Comparison of ENCODE assay signal across 9 cellular contexts in the genomic region with DNA sequence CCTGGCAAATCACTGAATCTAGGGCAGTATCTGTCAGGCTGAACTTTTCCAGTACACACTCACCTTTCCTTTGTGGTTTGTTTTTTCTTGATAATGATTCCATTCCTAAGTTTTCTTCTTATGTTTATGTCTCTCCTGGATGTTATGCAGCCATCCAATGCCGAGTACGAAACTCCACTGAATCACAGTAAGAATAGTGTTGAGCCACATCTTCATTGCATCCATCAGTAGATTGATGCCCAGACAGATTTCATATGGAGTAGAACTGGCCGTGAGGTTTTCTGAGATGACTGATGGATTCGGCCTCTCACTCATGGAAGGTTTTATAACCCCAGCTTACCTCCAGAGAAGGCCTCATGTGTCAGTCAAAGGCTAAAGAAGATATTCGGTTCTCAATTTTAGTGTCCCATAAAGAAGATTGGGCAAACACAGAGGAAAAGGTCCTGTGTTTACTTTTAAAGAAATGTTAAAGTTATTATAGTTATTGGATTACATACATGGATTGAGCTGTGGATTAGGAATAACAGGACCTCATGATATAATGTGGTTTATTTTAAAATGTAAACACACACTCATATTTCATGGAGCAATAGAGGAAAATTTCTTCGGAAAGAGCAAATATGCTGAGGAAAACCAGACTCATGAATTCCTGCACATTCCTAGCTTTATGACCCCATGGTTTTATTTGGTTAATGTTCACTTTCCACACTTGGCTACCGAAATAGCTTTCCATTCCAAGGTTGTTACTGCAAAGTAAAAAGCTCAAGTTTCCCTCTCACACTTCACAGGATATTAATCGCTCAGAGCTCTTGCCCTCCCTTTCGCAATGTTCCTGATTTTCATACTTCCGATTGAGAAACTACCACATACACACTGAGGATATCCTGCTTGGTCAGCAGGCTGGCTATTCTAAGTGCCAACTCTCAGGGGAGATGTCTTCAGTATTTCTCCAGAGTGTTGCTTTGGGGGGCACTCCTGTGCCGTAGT.
A peak's percentile ranks its signal among the peaks of the same experiment; 100 is the strongest.
DNase-seq lines count a peak whose midpoint lies in the region; ATAC-seq and TF ChIP-seq lines count a peak whose summit lies in the region.
"Had no signal": no experiment of that assay in that cellular context is flagged by ENCODE, and none has a peak within 500 bp of the region (broad histone marks: within the 10 kb centered on the region; RNA-seq: fewer than 3 reads in every experiment).

No MANE protein-coding gene starts in this region.

- POLR2A ChIA-PET in RWPE1 (lab: Yijun Ruan, JAX; ENCODE audit: low non-redundant PET) = no interaction called here

- no peak for ATAC-seq in HG02763 (IDR thresholded peaks at IDR 0.05; ENCODE audit: unreplicated experiment)

- no peak overlapping the region for H2AFZ ChIP-seq in parathyroid adenoma

- H4K20me1 ChIP-seq in BLaER1 treated with 17β-estradiol and CSF1 and Interleukin-3, amounts not matched to agents 10 nM and 100 nM = no peaks in the 10 kb centered on the region

- DNase-seq in RWPE1 (ENCODE audit: low spot score) (peak; percentile 68), fibroblast of the conjunctiva (ENCODE audit: low read depth) (peak; percentile 91), NCI-H524 (lab: John Stamatoyannopoulos, UW) (no peak), NCI-H2227 (lab: John Stamatoyannopoulos, UW; ENCODE audit: unreplicated experiment) (no peak)
- DNase-seq in stimulated activated CD4-positive, alpha-beta T cell treated with anti-CD3 and anti-CD28 coated beads, Interleukin-1b, Interleukin-23, amount 100 ng/mL, for 48 hours = no peak
- DNase-seq: WERI-Rb-1 had no signal

- H3K27ac ChIP-seq in BLaER1 treated with 17β-estradiol and CSF1 and Interleukin-3, amounts not matched to agents 10 nM and 100 nM = peak overlapping the region; percentile 71 to 96 (median 83)
- H3K27ac ChIP-seq in RWPE1 (no peak overlapping the region), parathyroid adenoma (peak overlapping the region; percentile 66)
- H3K27ac ChIP-seq: WERI-Rb-1 had no signal

- no peaks in the 10 kb centered on the region for H3K79me2 ChIP-seq in parathyroid adenoma

- H3K36me3 ChIP-seq in BLaER1 treated with 17β-estradiol and CSF1 and Interleukin-3, amounts not matched to agents 10 nM and 100 nM = peaks cover 0 to 40% (median 0%) of the 10 kb centered on the region in 11 experiments; a peak in 6 of 22 replicates
- no peaks in the 10 kb centered on the region for H3K36me3 ChIP-seq in parathyroid adenoma (ENCODE audit: control insufficient read depth, insufficient read depth, low read length)
- H3K36me3 ChIP-seq: WERI-Rb-1 had no signal

- H3K4me1 ChIP-seq in BLaER1 treated with 17β-estradiol and CSF1 and Interleukin-3, amounts not matched to agents 10 nM and 100 nM = peaks cover 55 to 99% (median 75%) of the 10 kb centered on the region in 10 experiments
- H3K4me1 ChIP-seq in parathyroid adenoma = no peaks in the 10 kb centered on the region

- H3K27me3 ChIP-seq in BLaER1 treated with 17β-estradiol and CSF1 and Interleukin-3, amounts not matched to agents 10 nM and 100 nM = no peaks in the 10 kb centered on the region; a peak in 2 of 22 replicates
- H3K27me3 ChIP-seq in parathyroid adenoma (ENCODE audit: control insufficient read depth, insufficient read depth, low read length) = no peaks in the 10 kb centered on the region

- CTCF ChIA-PET in RWPE1 (lab: Yijun Ruan, JAX) = interaction anchor here (0.6 to 1.3 kb wide), 4 partner anchors 146 to 469 kb away, joined by 3 to 5 read pairs (median 4); no protein-coding TSS in a partner anchor

- H3K4me3 ChIP-seq in BLaER1 treated with 17β-estradiol and CSF1 and Interleukin-3, amounts not matched to agents 10 nM and 100 nM = peak overlapping the region in 4 of 10 experiments; percentile 12 to 36 (median 22); a peak in 4 of 20 replicates
- H3K4me3 ChIP-seq in parathyroid adenoma (ENCODE audit: low read depth, low read length) = peak overlapping the region; percentile 11

- peaks cover 0 to 74% (median 14%) of the 10 kb centered on the region in 11 experiments; a peak in 15 of 22 replicates for H3K9me3 ChIP-seq in BLaER1 treated with 17β-estradiol and CSF1 and Interleukin-3, amounts not matched to agents 10 nM and 100 nM (replicated peaks in 1 of 11)
- H3K9me3 ChIP-seq in parathyroid adenoma (ENCODE audit: control insufficient read depth, low read length) = no peaks in the 10 kb centered on the region

- no peak for TF ChIP-seq CTCF in RWPE1 (conservative IDR thresholded peaks at IDR 0.05; ENCODE audit: low read depth)
- no peak for TF ChIP-seq CTCF in parathyroid adenoma (IDR thresholded peaks at IDR 0.05)

- peak overlapping the region; percentile 43 to 80 (median 60); a peak in 20 of 22 replicates for H3K9ac ChIP-seq in BLaER1 treated with 17β-estradiol and CSF1 and Interleukin-3, amounts not matched to agents 10 nM and 100 nM
- no peak overlapping the region for H3K9ac ChIP-seq in parathyroid adenoma

- peak overlapping the region; percentile 76 to 95 (median 81) for H3K4me2 ChIP-seq in BLaER1 treated with 17β-estradiol and CSF1 and Interleukin-3, amounts not matched to agents 10 nM and 100 nM
- no peak overlapping the region for H3K4me2 ChIP-seq in parathyroid adenoma (ENCODE audit: low read length)

Comparison
In these comparisons a context has a peak if more than half of its experiments do, and no peak if none do; other contexts are left out.
1. DNase-seq: peak in RWPE1 (single experiment) and fibroblast of the conjunctiva (single experiment); none in stimulated activated CD4-positive, alpha-beta T cell treated with anti-CD3 and anti-CD28 coated beads, Interleukin-1b, Interleukin-23, amount 100 ng/mL, for 48 hours (single experiment), NCI-H524 (0 of 2) and NCI-H2227 (single experiment).